ENCODE assay signal across 8 cellular contexts in genomic region chr4:5710962-5711478, GRCh38. TPM values are rescaled to one million over a fixed set of nuclear protein-coding genes. Genes with fewer than 3 reads are reported as not detected.
DNase-seq lines count a peak whose midpoint lies in the region; ATAC-seq and TF ChIP-seq lines count a peak whose summit lies in the region.

Gene EVC, plus strand, starts transcription at chr4:5711201. Its CDS starts 180 bp downstream, at chr4:5711381.

- no peak within 1 kb of the TSS for H2BK5ac ChIP-seq in neuronal stem cell (ENCODE audit: low read length)

- no peak within 1 kb of the TSS for H3K14ac ChIP-seq in neuronal stem cell (ENCODE audit: low read length)

- no peaks in the 10 kb centered on the region for H3K36me3 Mint-ChIP-seq in activated naive CD8-positive, alpha-beta T cell treated with anti-CD3 and anti-CD28 coated beads for 36 hours
- H3K36me3 Mint-ChIP-seq in glutamatergic neuron (ENCODE audit: unreplicated experiment), result peaks cover 9% of the 10 kb centered on the region

- H3K9me3 Mint-ChIP-seq in activated naive CD8-positive, alpha-beta T cell treated with anti-CD3 and anti-CD28 coated beads for 36 hours, result peaks cover 11% of the 10 kb centered on the region
- peaks cover 13% of the 10 kb centered on the region for H3K9me3 Mint-ChIP-seq in glutamatergic neuron (ENCODE audit: unreplicated experiment)

- peak within 1 kb of the TSS; percentile 82 for H3K18ac ChIP-seq in neuronal stem cell (ENCODE audit: low read length)

- peaks cover 2% of the 10 kb centered on the region for H3K79me1 ChIP-seq in neuronal stem cell (ENCODE audit: low read depth, low read length)

- peaks cover 7% of the 10 kb centered on the region for H3K4me1 Mint-ChIP-seq in activated naive CD8-positive, alpha-beta T cell treated with anti-CD3 and anti-CD28 coated beads for 36 hours
- H3K4me1 Mint-ChIP-seq in glutamatergic neuron (ENCODE audit: low read depth, unreplicated experiment), result peaks cover 7% of the 10 kb centered on the region

- no peak within 1 kb of the TSS for H3K27ac Mint-ChIP-seq in activated naive CD8-positive, alpha-beta T cell treated with anti-CD3 and anti-CD28 coated beads for 36 hours
- peak within 1 kb of the TSS; percentile 28 for H3K27ac Mint-ChIP-seq in glutamatergic neuron (ENCODE audit: unreplicated experiment)

- H3K4ac ChIP-seq in neuronal stem cell (ENCODE audit: low read length), result no peak within 1 kb of the TSS

- no peak within 1 kb of the TSS for H4K91ac ChIP-seq in neuronal stem cell (ENCODE audit: low read depth, low read length, poor library complexity)

- peak; percentile 5 for TF ChIP-seq CTCF in glutamatergic neuron (IDR thresholded peaks at IDR 0.05; ENCODE audit: partially characterized antibody, unreplicated experiment)

- H3K4me3 Mint-ChIP-seq in activated naive CD8-positive, alpha-beta T cell treated with anti-CD3 and anti-CD28 coated beads for 36 hours, result peak within 1 kb of the TSS; percentile 10
- peak within 1 kb of the TSS; percentile 92 for H3K4me3 Mint-ChIP-seq in glutamatergic neuron (ENCODE audit: unreplicated experiment)

- H3K36me3 ChIP-seq in neuronal stem cell (replicated peaks in 1 of 2; ENCODE audit: control insufficient read depth in 2 of 2, insufficient read depth in 2 of 2, low read length in 2 of 2), result peaks cover 0 to 2% of the 10 kb centered on the region in 2 donors

- peak within 1 kb of the TSS; percentile 61 to 86 for H3K4me3 ChIP-seq in neuronal stem cell (ENCODE audit: low read length in 2 of 2)

- no peak within 1 kb of the TSS for H4K8ac ChIP-seq in neuronal stem cell (ENCODE audit: low read depth, low read length)

- H2BK12ac ChIP-seq in neuronal stem cell (ENCODE audit: low read length), result no peak within 1 kb of the TSS

- peak within 1 kb of the TSS; percentile 97 for H2AFZ ChIP-seq in neuronal stem cell (ENCODE audit: low read length)

- H3K27me3 Mint-ChIP-seq in activated naive CD8-positive, alpha-beta T cell treated with anti-CD3 and anti-CD28 coated beads for 36 hours, result peaks cover 59% of the 10 kb centered on the region
- H3K27me3 Mint-ChIP-seq in glutamatergic neuron (ENCODE audit: unreplicated experiment), result peaks cover 9% of the 10 kb centered on the region

- no CpG with 5 or more reads among the region's 48 CpGs for WGBS in neuronal stem cell (ENCODE audit: extremely low coverage in 2 of 2, insufficient read length in 2 of 2, insufficient replicate concordance in 1 of 2), 2 donors

- H3K4me2 ChIP-seq in neuronal stem cell (ENCODE audit: insufficient read depth, low read length, poor library complexity, severe bottlenecking), result peak within 1 kb of the TSS; percentile 73

- H3K27me3 ChIP-seq in neuronal stem cell (ENCODE audit: control insufficient read depth in 3 of 3, insufficient read depth in 3 of 3, low read depth in 1 of 3, low read length in 3 of 3), result peaks cover 0 to 38% (median 2%) of the 10 kb centered on the region in 3 experiments

- peak; percentile 16 for DNase-seq in stimulated activated CD4-positive, alpha-beta T cell treated with anti-CD3 and anti-CD28 coated beads, Interleukin-12 subunit alpha, Interleukin-12 subunit beta, amount 100 ng/mL, for 4 hours
- DNase-seq in stimulated activated CD4-positive, alpha-beta T cell treated with anti-CD3 and anti-CD28 coated beads, Interleukin-2, amount 100 ng/mL, for 48 hours, result no peak
- DNase-seq in NCI-H2227 treated with DMSO at 0.1 percent for 48 hours (lab: John Stamatoyannopoulos, UW), result peak; percentile 33
- DNase-seq in activated naive CD8-positive, alpha-beta T cell treated with anti-CD3 and anti-CD28 coated beads for 36 hours, result no peak
- DNase-seq in glutamatergic neuron, result peak; percentile 74
- DNase-seq in neuronal stem cell (ENCODE audit: low spot score), result peak; percentile 58
- no peak for DNase-seq in HUDEP-2 (lab: John Stamatoyannopoulos, UW; ENCODE audit: unreplicated experiment in 76 of 76)

- no peak within 1 kb of the TSS for H2AK5ac ChIP-seq in neuronal stem cell (ENCODE audit: low read depth, low read length)

- no peak within 1 kb of the TSS for H2BK120ac ChIP-seq in neuronal stem cell (ENCODE audit: low read depth, low read length)

- ATAC-seq in HG02973 (IDR thresholded peaks at IDR 0.05; ENCODE audit: unreplicated experiment), result no peak

- peak within 1 kb of the TSS; percentile 85 for H3K9ac ChIP-seq in neuronal stem cell (ENCODE audit: low read depth, low read length, poor library complexity)

- H3K27ac ChIP-seq in neuronal stem cell (replicated peaks; ENCODE audit: low read length), result no peak within 1 kb of the TSS

- peaks cover 0 to 17% of the 10 kb centered on the region in 2 donors for H3K4me1 ChIP-seq in neuronal stem cell (ENCODE audit: control insufficient read depth in 2 of 2, insufficient read depth in 1 of 2, low read depth in 1 of 2, low read length in 2 of 2)

- H2BK15ac ChIP-seq in neuronal stem cell (ENCODE audit: low read length), result no peak within 1 kb of the TSS

- no peak within 1 kb of the TSS for H3K23ac ChIP-seq in neuronal stem cell (ENCODE audit: low read depth, low read length, poor library complexity)

- H3K9me3 ChIP-seq in neuronal stem cell (replicated peaks in 1 of 2; ENCODE audit: control insufficient read depth in 2 of 2, insufficient read depth in 1 of 2, low read depth in 1 of 2, low read length in 2 of 2), result peaks cover 2 to 13% of the 10 kb centered on the region in 2 donors

RNA-seq across cellular contexts. Expression of gene EVC, which starts in this region (rescaled TPM):
- under 1 TPM; 0.06 to 0.08 TPM for total RNA-seq in activated naive CD8-positive, alpha-beta T cell treated with anti-CD3 and anti-CD28 coated beads for 36 hours
- total RNA-seq in glutamatergic neuron (ENCODE audit: unreplicated experiment), result 6.7 TPM
- polyA plus RNA-seq in neuronal stem cell (2013, experiment 1 of 2), result 4.9 TPM
- 4.6 TPM for polyA plus RNA-seq in neuronal stem cell (2013, experiment 2 of 2)

Comparison
In these comparisons a context has a peak if more than half of its experiments do, and no peak if none do; other contexts are left out.
1. DNase-seq: peak in stimulated activated CD4-positive, alpha-beta T cell treated with anti-CD3 and anti-CD28 coated beads, Interleukin-12 subunit alpha, Interleukin-12 subunit beta, amount 100 ng/mL, for 4 hours (single experiment), NCI-H2227 treated with DMSO at 0.1 percent for 48 hours (single experiment), glutamatergic neuron (single experiment) and neuronal stem cell (single experiment); none in stimulated activated CD4-positive, alpha-beta T cell treated with anti-CD3 and anti-CD28 coated beads, Interleukin-2, amount 100 ng/mL, for 48 hours (0 of 2), activated naive CD8-positive, alpha-beta T cell treated with anti-CD3 and anti-CD28 coated beads for 36 hours (single experiment) and HUDEP-2 (0 of 76).